In the genomic region with DNA sequence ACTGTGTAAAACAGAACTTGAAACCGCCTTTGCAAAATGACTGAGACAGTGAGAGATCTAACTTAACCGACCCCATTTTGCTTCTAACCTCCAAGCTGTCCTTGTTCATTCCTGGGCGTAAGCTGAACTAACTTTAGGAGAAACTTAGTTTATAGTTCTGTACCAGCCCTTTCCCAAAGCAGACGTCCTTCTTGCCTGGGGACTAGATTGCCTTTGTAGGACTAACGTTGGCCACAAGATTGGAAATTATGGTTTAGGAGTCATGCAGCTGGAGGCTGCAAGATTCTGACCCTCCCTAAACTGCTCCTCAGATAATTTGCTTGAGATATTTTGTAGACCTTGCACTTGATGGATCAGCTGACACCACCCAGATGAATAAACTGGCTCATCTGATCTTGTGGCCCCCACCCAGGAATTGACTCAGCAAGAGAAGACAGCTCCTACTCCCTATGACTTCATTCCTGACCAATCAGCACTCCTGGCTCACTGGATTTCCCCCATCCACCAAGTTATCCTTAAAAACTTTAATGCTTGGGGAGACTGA, we compare ENCODE assay signal across 1 cellular context.
TF ChIP-seq lines count a peak whose summit lies in the region.

No MANE protein-coding gene starts in this region.

TF ChIP-seq in K562, 482 proteins besides CTCF, POLR2A, EP300 and RAD21 (continued from another document and continues in another):
- TF ChIP-seq, protein P1, sequence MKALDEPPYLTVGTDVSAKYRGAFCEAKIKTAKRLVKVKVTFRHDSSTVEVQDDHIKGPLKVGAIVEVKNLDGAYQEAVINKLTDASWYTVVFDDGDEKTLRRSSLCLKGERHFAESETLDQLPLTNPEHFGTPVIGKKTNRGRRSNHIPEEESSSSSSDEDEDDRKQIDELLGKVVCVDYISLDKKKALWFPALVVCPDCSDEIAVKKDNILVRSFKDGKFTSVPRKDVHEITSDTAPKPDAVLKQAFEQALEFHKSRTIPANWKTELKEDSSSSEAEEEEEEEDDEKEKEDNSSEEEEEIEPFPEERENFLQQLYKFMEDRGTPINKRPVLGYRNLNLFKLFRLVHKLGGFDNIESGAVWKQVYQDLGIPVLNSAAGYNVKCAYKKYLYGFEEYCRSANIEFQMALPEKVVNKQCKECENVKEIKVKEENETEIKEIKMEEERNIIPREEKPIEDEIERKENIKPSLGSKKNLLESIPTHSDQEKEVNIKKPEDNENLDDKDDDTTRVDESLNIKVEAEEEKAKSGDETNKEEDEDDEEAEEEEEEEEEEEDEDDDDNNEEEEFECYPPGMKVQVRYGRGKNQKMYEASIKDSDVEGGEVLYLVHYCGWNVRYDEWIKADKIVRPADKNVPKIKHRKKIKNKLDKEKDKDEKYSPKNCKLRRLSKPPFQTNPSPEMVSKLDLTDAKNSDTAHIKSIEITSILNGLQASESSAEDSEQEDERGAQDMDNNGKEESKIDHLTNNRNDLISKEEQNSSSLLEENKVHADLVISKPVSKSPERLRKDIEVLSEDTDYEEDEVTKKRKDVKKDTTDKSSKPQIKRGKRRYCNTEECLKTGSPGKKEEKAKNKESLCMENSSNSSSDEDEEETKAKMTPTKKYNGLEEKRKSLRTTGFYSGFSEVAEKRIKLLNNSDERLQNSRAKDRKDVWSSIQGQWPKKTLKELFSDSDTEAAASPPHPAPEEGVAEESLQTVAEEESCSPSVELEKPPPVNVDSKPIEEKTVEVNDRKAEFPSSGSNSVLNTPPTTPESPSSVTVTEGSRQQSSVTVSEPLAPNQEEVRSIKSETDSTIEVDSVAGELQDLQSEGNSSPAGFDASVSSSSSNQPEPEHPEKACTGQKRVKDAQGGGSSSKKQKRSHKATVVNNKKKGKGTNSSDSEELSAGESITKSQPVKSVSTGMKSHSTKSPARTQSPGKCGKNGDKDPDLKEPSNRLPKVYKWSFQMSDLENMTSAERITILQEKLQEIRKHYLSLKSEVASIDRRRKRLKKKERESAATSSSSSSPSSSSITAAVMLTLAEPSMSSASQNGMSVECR (CRISPR knock-in tag; IDR thresholded peaks at IDR 0.05), result no peak
- peak in 1 of 2 experiments; percentile 62; a peak in 1 of 4 replicates for TF ChIP-seq TEAD1 (CRISPR knock-in tag; IDR thresholded peaks at IDR 0.05)
- TF ChIP-seq, protein P2, sequence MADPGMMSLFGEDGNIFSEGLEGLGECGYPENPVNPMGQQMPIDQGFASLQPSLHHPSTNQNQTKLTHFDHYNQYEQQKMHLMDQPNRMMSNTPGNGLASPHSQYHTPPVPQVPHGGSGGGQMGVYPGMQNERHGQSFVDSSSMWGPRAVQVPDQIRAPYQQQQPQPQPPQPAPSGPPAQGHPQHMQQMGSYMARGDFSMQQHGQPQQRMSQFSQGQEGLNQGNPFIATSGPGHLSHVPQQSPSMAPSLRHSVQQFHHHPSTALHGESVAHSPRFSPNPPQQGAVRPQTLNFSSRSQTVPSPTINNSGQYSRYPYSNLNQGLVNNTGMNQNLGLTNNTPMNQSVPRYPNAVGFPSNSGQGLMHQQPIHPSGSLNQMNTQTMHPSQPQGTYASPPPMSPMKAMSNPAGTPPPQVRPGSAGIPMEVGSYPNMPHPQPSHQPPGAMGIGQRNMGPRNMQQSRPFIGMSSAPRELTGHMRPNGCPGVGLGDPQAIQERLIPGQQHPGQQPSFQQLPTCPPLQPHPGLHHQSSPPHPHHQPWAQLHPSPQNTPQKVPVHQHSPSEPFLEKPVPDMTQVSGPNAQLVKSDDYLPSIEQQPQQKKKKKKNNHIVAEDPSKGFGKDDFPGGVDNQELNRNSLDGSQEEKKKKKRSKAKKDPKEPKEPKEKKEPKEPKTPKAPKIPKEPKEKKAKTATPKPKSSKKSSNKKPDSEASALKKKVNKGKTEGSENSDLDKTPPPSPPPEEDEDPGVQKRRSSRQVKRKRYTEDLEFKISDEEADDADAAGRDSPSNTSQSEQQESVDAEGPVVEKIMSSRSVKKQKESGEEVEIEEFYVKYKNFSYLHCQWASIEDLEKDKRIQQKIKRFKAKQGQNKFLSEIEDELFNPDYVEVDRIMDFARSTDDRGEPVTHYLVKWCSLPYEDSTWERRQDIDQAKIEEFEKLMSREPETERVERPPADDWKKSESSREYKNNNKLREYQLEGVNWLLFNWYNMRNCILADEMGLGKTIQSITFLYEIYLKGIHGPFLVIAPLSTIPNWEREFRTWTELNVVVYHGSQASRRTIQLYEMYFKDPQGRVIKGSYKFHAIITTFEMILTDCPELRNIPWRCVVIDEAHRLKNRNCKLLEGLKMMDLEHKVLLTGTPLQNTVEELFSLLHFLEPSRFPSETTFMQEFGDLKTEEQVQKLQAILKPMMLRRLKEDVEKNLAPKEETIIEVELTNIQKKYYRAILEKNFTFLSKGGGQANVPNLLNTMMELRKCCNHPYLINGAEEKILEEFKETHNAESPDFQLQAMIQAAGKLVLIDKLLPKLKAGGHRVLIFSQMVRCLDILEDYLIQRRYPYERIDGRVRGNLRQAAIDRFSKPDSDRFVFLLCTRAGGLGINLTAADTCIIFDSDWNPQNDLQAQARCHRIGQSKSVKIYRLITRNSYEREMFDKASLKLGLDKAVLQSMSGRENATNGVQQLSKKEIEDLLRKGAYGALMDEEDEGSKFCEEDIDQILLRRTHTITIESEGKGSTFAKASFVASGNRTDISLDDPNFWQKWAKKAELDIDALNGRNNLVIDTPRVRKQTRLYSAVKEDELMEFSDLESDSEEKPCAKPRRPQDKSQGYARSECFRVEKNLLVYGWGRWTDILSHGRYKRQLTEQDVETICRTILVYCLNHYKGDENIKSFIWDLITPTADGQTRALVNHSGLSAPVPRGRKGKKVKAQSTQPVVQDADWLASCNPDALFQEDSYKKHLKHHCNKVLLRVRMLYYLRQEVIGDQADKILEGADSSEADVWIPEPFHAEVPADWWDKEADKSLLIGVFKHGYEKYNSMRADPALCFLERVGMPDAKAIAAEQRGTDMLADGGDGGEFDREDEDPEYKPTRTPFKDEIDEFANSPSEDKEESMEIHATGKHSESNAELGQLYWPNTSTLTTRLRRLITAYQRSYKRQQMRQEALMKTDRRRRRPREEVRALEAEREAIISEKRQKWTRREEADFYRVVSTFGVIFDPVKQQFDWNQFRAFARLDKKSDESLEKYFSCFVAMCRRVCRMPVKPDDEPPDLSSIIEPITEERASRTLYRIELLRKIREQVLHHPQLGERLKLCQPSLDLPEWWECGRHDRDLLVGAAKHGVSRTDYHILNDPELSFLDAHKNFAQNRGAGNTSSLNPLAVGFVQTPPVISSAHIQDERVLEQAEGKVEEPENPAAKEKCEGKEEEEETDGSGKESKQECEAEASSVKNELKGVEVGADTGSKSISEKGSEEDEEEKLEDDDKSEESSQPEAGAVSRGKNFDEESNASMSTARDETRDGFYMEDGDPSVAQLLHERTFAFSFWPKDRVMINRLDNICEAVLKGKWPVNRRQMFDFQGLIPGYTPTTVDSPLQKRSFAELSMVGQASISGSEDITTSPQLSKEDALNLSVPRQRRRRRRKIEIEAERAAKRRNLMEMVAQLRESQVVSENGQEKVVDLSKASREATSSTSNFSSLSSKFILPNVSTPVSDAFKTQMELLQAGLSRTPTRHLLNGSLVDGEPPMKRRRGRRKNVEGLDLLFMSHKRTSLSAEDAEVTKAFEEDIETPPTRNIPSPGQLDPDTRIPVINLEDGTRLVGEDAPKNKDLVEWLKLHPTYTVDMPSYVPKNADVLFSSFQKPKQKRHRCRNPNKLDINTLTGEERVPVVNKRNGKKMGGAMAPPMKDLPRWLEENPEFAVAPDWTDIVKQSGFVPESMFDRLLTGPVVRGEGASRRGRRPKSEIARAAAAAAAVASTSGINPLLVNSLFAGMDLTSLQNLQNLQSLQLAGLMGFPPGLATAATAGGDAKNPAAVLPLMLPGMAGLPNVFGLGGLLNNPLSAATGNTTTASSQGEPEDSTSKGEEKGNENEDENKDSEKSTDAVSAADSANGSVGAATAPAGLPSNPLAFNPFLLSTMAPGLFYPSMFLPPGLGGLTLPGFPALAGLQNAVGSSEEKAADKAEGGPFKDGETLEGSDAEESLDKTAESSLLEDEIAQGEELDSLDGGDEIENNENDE (IDR thresholded peaks at IDR 0.05; ENCODE audit: low read depth, low read length), result no peak
- TF ChIP-seq HDAC2 (IDR thresholded peaks at IDR 0.05), result no peak
- TF ChIP-seq KDM2B (CRISPR knock-in tag; IDR thresholded peaks at IDR 0.05), result no peak
- no peak for TF ChIP-seq TOE1 (IDR thresholded peaks at IDR 0.05; ENCODE audit: borderline replicate concordance)
- TF ChIP-seq TOE1 (CRISPR knock-in tag; IDR thresholded peaks at IDR 0.05; ENCODE audit: borderline replicate concordance, low read depth), result no peak
- no peak for TF ChIP-seq RBBP5 (IDR thresholded peaks at IDR 0.05; ENCODE audit: borderline replicate concordance, insufficient read depth, low read length, poor library complexity, severe bottlenecking)
- TF ChIP-seq ZNF175 (CRISPR knock-in tag; IDR thresholded peaks at IDR 0.05; ENCODE audit: low read depth), result peak; percentile 75; the same call in 1 of the 2 replicates
- TF ChIP-seq, protein P3, sequence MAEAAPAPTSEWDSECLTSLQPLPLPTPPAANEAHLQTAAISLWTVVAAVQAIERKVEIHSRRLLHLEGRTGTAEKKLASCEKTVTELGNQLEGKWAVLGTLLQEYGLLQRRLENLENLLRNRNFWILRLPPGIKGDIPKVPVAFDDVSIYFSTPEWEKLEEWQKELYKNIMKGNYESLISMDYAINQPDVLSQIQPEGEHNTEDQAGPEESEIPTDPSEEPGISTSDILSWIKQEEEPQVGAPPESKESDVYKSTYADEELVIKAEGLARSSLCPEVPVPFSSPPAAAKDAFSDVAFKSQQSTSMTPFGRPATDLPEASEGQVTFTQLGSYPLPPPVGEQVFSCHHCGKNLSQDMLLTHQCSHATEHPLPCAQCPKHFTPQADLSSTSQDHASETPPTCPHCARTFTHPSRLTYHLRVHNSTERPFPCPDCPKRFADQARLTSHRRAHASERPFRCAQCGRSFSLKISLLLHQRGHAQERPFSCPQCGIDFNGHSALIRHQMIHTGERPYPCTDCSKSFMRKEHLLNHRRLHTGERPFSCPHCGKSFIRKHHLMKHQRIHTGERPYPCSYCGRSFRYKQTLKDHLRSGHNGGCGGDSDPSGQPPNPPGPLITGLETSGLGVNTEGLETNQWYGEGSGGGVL (CRISPR knock-in tag; IDR thresholded peaks at IDR 0.05), result no peak
- no peak for TF ChIP-seq ZNF282 (CRISPR knock-in tag; IDR thresholded peaks at IDR 0.05)
- no peak for TF ChIP-seq POLR2B (IDR thresholded peaks at IDR 0.05; ENCODE audit: low read depth, partially characterized antibody)
- TF ChIP-seq, protein P4, sequence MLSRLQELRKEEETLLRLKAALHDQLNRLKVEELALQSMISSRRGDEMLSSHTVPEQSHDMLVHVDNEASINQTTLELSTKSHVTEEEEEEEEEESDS (CRISPR knock-in tag; IDR thresholded peaks at IDR 0.05), result no peak
- TF ChIP-seq ZNF311 (CRISPR knock-in tag; IDR thresholded peaks at IDR 0.05), result no peak
- TF ChIP-seq MCM2 (IDR thresholded peaks at IDR 0.05; ENCODE audit: low read depth), result no peak
- TF ChIP-seq LEF1 (IDR thresholded peaks at IDR 0.05), result no peak
- TF ChIP-seq TCF7L2 (IDR thresholded peaks at IDR 0.05; ENCODE audit: low read depth, low read length), result no peak
- no peak for TF ChIP-seq RBM14 (IDR thresholded peaks at IDR 0.05; ENCODE audit: borderline replicate concordance, insufficient read depth, low read depth, low read length)
- no peak for TF ChIP-seq JUNB (CRISPR knock-in tag; conservative IDR thresholded peaks at IDR 0.05)
- no peak for TF ChIP-seq SMAD1 (IDR thresholded peaks at IDR 0.05; ENCODE audit: low read depth, low read length, partially characterized antibody)
- TF ChIP-seq TFAM (CRISPR knock-in tag; conservative IDR thresholded peaks at IDR 0.05), result no peak
- TF ChIP-seq JUN (IDR thresholded peaks at IDR 0.05; ENCODE audit: borderline replicate concordance, low read depth, low read length), result peak; percentile 61
- no peak for TF ChIP-seq JUN (CRISPR knock-in tag; IDR thresholded peaks at IDR 0.05; ENCODE audit: borderline replicate concordance)
- TF ChIP-seq HNRNPH1 (optimal IDR thresholded peaks at IDR 0.05; ENCODE audit: low read depth, low read length), result no peak
- TF ChIP-seq, protein P5, sequence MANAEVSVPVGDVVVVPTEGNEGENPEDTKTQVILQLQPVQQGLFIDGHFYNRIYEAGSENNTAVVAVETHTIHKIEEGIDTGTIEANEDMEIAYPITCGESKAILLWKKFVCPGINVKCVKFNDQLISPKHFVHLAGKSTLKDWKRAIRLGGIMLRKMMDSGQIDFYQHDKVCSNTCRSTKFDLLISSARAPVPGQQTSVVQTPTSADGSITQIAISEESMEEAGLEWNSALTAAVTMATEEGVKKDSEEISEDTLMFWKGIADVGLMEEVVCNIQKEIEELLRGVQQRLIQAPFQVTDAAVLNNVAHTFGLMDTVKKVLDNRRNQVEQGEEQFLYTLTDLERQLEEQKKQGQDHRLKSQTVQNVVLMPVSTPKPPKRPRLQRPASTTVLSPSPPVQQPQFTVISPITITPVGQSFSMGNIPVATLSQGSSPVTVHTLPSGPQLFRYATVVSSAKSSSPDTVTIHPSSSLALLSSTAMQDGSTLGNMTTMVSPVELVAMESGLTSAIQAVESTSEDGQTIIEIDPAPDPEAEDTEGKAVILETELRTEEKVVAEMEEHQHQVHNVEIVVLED (CRISPR knock-in tag; IDR thresholded peaks at IDR 0.05), result 0 out of 2 replicates have a peak, but pooled peaks have one; percentile 28
- no peak for TF ChIP-seq PHF21A (IDR thresholded peaks at IDR 0.05; ENCODE audit: borderline replicate concordance, low read depth)
- no peak for TF ChIP-seq RFX5 (IDR thresholded peaks at IDR 0.05; ENCODE audit: low read depth, low read length)
- TF ChIP-seq ZNF696 (CRISPR knock-in tag; conservative IDR thresholded peaks at IDR 0.05), result no peak
- no peak for TF ChIP-seq SRSF9 (IDR thresholded peaks at IDR 0.05; ENCODE audit: borderline replicate concordance, low read depth, low read length)
- TF ChIP-seq, protein P6, sequence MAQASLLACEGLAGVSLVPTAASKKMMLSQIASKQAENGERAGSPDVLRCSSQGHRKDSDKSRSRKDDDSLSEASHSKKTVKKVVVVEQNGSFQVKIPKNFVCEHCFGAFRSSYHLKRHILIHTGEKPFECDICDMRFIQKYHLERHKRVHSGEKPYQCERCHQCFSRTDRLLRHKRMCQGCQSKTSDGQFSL (CRISPR knock-in tag; IDR thresholded peaks at IDR 0.05), result no peak
- TF ChIP-seq, protein P6 (tag; IDR thresholded peaks at IDR 0.05), result no peak
- no peak for TF ChIP-seq RFX7 (CRISPR knock-in tag; IDR thresholded peaks at IDR 0.05)
- TF ChIP-seq HDAC8 (tag; IDR thresholded peaks at IDR 0.05), result 0 out of 2 replicates have a peak, but pooled peaks have one; percentile 37
- TF ChIP-seq, protein P7, sequence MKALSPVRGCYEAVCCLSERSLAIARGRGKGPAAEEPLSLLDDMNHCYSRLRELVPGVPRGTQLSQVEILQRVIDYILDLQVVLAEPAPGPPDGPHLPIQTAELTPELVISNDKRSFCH (CRISPR knock-in tag; IDR thresholded peaks at IDR 0.05), result no peak
- TF ChIP-seq, protein P7 (tag; IDR thresholded peaks at IDR 0.05), result no peak
- TF ChIP-seq ZNF77 (CRISPR knock-in tag; IDR thresholded peaks at IDR 0.05), result no peak
- no peak for TF ChIP-seq ARHGAP35 (IDR thresholded peaks at IDR 0.05; ENCODE audit: partially characterized antibody)
